In genomic region chr13:41310963-41311606, GRCh38 we compare ENCODE assay signal across 8 cellular contexts. TPM values are rescaled to one million over a fixed set of nuclear protein-coding genes. Genes with fewer than 3 reads are reported as not detected.
DNase-seq lines count a peak whose midpoint lies in the region; ATAC-seq and TF ChIP-seq lines count a peak whose summit lies in the region.

Gene NAA16, plus strand, starts transcription at chr13:41311267. Its CDS starts 262 bp downstream, at chr13:41311529.

- H2AFZ ChIP-seq in GM23338, result peak within 1 kb of the TSS; percentile 100

- POLR2A ChIA-PET in RWPE1 (lab: Yijun Ruan, JAX; ENCODE audit: low non-redundant PET), result no interaction called here

- H3K9me2 ChIP-seq in GM23338 (ENCODE audit: insufficient read depth), result no peaks in the 10 kb centered on the region

- H3K4me3 ChIP-seq in GM23338, result peak within 1 kb of the TSS; percentile 98

- H3K4me3 Mint-ChIP-seq in GM23338 (peak within 1 kb of the TSS; percentile 92), natural killer cell (peak within 1 kb of the TSS; percentile 96)
- H3K4me3 Mint-ChIP-seq in activated T-helper 17 cell treated with anti-CD3 and anti-CD28 coated beads, Interleukin-2, amount 50 U/mL, for 72 hours, result peak within 1 kb of the TSS; percentile 98

- peaks cover 49% of the 10 kb centered on the region for H3K79me2 ChIP-seq in GM23338 (replicated peaks; ENCODE audit: insufficient read depth)

- H3K27me3 ChIP-seq in GM23338 (ENCODE audit: insufficient read depth), result no peaks in the 10 kb centered on the region

- DNase-seq in EL (peak; percentile 95), GM23338 (ENCODE audit: low spot score) (peak; percentile 91), LHCN-M2 (ENCODE audit: low read depth) (peak; percentile 87), RWPE1 (ENCODE audit: low spot score) (peak; percentile 93), fibroblast of peridontal ligament (ENCODE audit: extremely low read depth) (peak; percentile 82), natural killer cell (peak; percentile 93)
- DNase-seq in stimulated activated naive CD4-positive, alpha-beta T cell (lab: John Stamatoyannopoulos, UW), result peak; percentile 83 to 95 (median 92)

- peaks cover 27% of the 10 kb centered on the region for H4K20me1 ChIP-seq in GM23338 (replicated peaks; ENCODE audit: insufficient read depth)

- peak within 1 kb of the TSS; percentile 84 for H3K4me2 ChIP-seq in GM23338

- intact Hi-C loops in natural killer cell (cut with micrococcal nuclease), result loop anchor here (1.0 to 5.0 kb wide), 3 partner anchors 49 to 250 kb away; partner anchors contain the start of genes KBTBD6, MTRF1 and WBP4

- no peaks in the 10 kb centered on the region for H3K36me3 ChIP-seq in GM23338 (ENCODE audit: insufficient read depth)

- H3F3A ChIP-seq in GM23338 (replicated peaks; ENCODE audit: low read depth), result no peaks in the 10 kb centered on the region

- peaks cover 31% of the 10 kb centered on the region for H3K4me1 ChIP-seq in GM23338 (ENCODE audit: insufficient read depth)

- H3K27ac ChIP-seq in GM23338 (ENCODE audit: low read depth) (peak within 1 kb of the TSS; percentile 91), RWPE1 (peak within 1 kb of the TSS; percentile 94)

- ATAC-seq in GM23338, result peak; percentile 86
- ATAC-seq in activated T-helper 17 cell treated with anti-CD3 and anti-CD28 coated beads, Interleukin-2, amount 50 U/mL, for 72 hours (replicated peaks), result peak; percentile 89
- ATAC-seq in natural killer cell, result peak; percentile 80 to 87 (median 84)

- H3K27me3 Mint-ChIP-seq in GM23338 (ENCODE audit: insufficient read depth, low read depth, poor library complexity), result no peaks in the 10 kb centered on the region
- H3K27me3 Mint-ChIP-seq in activated T-helper 17 cell treated with anti-CD3 and anti-CD28 coated beads, Interleukin-2, amount 50 U/mL, for 72 hours, result no peaks in the 10 kb centered on the region
- H3K27me3 Mint-ChIP-seq in natural killer cell (ENCODE audit: low read depth in 2 of 2), result no peaks in the 10 kb centered on the region

- CTCF ChIA-PET in RWPE1 (lab: Yijun Ruan, JAX), result no interaction called here

- TF ChIP-seq CTCF in GM23338 (conservative IDR thresholded peaks at IDR 0.05; ENCODE audit: low read depth in 2 of 2), result no peak
- no peak for TF ChIP-seq CTCF in RWPE1 (conservative IDR thresholded peaks at IDR 0.05; ENCODE audit: low read depth)
- TF ChIP-seq CTCF in natural killer cell (IDR thresholded peaks at IDR 0.05), result no peak

- H3K36me3 Mint-ChIP-seq in GM23338 (ENCODE audit: low read depth), result peaks cover 5% of the 10 kb centered on the region; the same call in 1 of the 3 replicates
- peaks cover 12% of the 10 kb centered on the region for H3K36me3 Mint-ChIP-seq in activated T-helper 17 cell treated with anti-CD3 and anti-CD28 coated beads, Interleukin-2, amount 50 U/mL, for 72 hours (ENCODE audit: low read depth)
- H3K36me3 Mint-ChIP-seq in natural killer cell, result no peaks in the 10 kb centered on the region

- H3K4me1 Mint-ChIP-seq in GM23338, result peaks cover 30% of the 10 kb centered on the region
- H3K4me1 Mint-ChIP-seq in activated T-helper 17 cell treated with anti-CD3 and anti-CD28 coated beads, Interleukin-2, amount 50 U/mL, for 72 hours, result peaks cover 14% of the 10 kb centered on the region
- peaks cover 37 to 41% of the 10 kb centered on the region in 2 donors for H3K4me1 Mint-ChIP-seq in natural killer cell

- H3K27ac Mint-ChIP-seq in GM23338 (peak within 1 kb of the TSS; percentile 91), natural killer cell (peak within 1 kb of the TSS; percentile 94 to 96)
- peak within 1 kb of the TSS; percentile 93 for H3K27ac Mint-ChIP-seq in activated T-helper 17 cell treated with anti-CD3 and anti-CD28 coated beads, Interleukin-2, amount 50 U/mL, for 72 hours

- no peaks in the 10 kb centered on the region; the same call in 2 of the 3 replicates for H3K9me3 Mint-ChIP-seq in GM23338
- H3K9me3 Mint-ChIP-seq in activated T-helper 17 cell treated with anti-CD3 and anti-CD28 coated beads, Interleukin-2, amount 50 U/mL, for 72 hours, result no peaks in the 10 kb centered on the region
- no peaks in the 10 kb centered on the region for H3K9me3 Mint-ChIP-seq in natural killer cell

TF ChIP-seq in GM23338, 12 proteins besides CTCF, POLR2A, EP300 and RAD21:
- peak; percentile 91 for TF ChIP-seq POLR2AphosphoS5 (IDR thresholded peaks at IDR 0.05; ENCODE audit: low read depth)
- TF ChIP-seq ZNF462 (CRISPR knock-in tag; IDR thresholded peaks at IDR 0.05), result no peak

RNA-seq across cellular contexts. Expression of gene NAA16, which starts in this region (rescaled TPM):
- total RNA-seq in GM23338 (2014; rRNA removed; shearing (Covaris generic)), result 30.9 and 42.3 TPM in 2 replicates
- 43.7 and 51.7 TPM in 2 replicates for polyA plus RNA-seq in GM23338 (2016; fragmentation: Nextera tagmentation; extraction: Ambion mirVana)
- total RNA-seq in LHCN-M2 (2014; rRNA removed), result 6.5 and 7.6 TPM in 2 replicates
- 1.3 TPM for polyA plus RNA-seq in LHCN-M2 (2012)
- total RNA-seq in activated T-helper 17 cell treated with anti-CD3 and anti-CD28 coated beads, Interleukin-2, amount 50 U/mL, for 72 hours, result 10 to 100 TPM; 16.0 to 29.9 TPM
- total RNA-seq in natural killer cell, result 10 to 100 TPM; 49.4 to 55.3 (median 53.1) TPM

Comparison
In these comparisons a context has a peak if more than half of its experiments do, and no peak if none do; other contexts are left out.
1. Peak in every context shown above with its lines: DNase-seq, ATAC-seq, H3K4me3 ChIP-seq and H3K27ac ChIP-seq.